ENCODE assay signal across 16 cellular contexts in the genomic region with DNA sequence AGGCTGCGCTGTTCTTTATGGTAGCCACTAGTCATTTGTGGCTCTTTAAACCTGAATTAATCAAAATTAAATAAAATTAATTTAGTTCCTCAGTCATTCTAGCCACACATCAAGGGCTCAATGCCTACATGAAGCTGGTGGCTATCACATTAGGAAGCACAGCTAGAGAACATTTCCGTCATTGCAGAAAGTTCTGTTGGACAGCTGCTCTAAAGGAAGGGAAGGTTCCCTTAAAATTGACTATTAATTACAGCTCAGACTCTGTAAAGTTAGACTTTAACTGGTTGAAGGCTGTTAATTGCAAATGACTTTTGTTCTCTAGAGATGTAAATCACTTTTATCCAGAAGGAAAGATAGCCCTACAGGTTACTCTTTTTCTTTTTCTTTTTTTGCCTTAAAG.
"Had no signal": no experiment of that assay in that cellular context is flagged by ENCODE, and none has a peak within 500 bp of the region (broad histone marks: within the 10 kb centered on the region; RNA-seq: fewer than 3 reads in every experiment).

No MANE protein-coding gene starts in this region.

- H3K4me1 ChIP-seq: uterus had no signal

- H3K9me3 ChIP-seq: SK-N-SH, transverse colon, uterus had no signal

- H3K9ac ChIP-seq: SK-N-SH had no signal

- H3K36me3 ChIP-seq: transverse colon, uterus had no signal

- FAIRE-seq: bronchial epithelial cell had no signal

- DNase-seq: activated CD4-positive, alpha-beta memory T cell treated with anti-CD3 and anti-CD28 coated beads, Interleukin-2, amount 10 ng/mL, durations not matched to agents 7 days and 5 days; activated CD4-positive, alpha-beta T cell treated with anti-CD3 and anti-CD28 coated beads, Interleukin-2, amount 10 ng/mL, durations not matched to agents 24 days and 14 days; activated effector memory CD4-positive, alpha-beta T cell treated with Interleukin-2 at 50 U/mL for 16 hours; activated naive CD4-positive, alpha-beta T cell treated with anti-CD3 and anti-CD28 coated beads for 36 hours; activated naive CD8-positive, alpha-beta T cell treated with anti-CD3 and anti-CD28 coated beads, Interleukin-2, amount 10 ng/mL, durations not matched to agents 7 days and 5 days; activated T-cell treated with anti-CD3 and anti-CD28 coated beads, Interleukin-2, amount 50 U/mL, for 72 hours; amniotic stem cell; cortex of kidney; occipital lobe; stimulated activated CD4-positive, alpha-beta T cell treated with anti-CD3 and anti-CD28 coated beads, Interleukin-4, amount 100 ng/mL, for 24 hours; stimulated activated naive CD8-positive, alpha-beta T cell treated with anti-CD3 and anti-CD28 coated beads, Interleukin-15, Interleukin-2, amounts not matched to agents 100 U/mL and 50 U/mL, for 24 hours; transverse colon had no signal

- H2AFZ ChIP-seq: hepatocyte had no signal

- H3K4me3 ChIP-seq: hepatocyte, transverse colon, uterus had no signal

- H3K79me2 ChIP-seq: hepatocyte had no signal

- ATAC-seq: activated T-cell treated with anti-CD3 and anti-CD28 coated beads, Interleukin-2, amount 50 U/mL, for 72 hours; stimulated activated naive CD8-positive, alpha-beta T cell treated with anti-CD3 and anti-CD28 coated beads, Interleukin-15, Interleukin-2, amounts not matched to agents 100 U/mL and 50 U/mL, for 24 hours had no signal

- H3K27me3 ChIP-seq: hepatocyte, transverse colon, uterus had no signal

- H3K4me2 ChIP-seq: hepatocyte, SK-N-SH had no signal
